Comparison of ENCODE assay signal across 8 cellular contexts in the genomic region with DNA sequence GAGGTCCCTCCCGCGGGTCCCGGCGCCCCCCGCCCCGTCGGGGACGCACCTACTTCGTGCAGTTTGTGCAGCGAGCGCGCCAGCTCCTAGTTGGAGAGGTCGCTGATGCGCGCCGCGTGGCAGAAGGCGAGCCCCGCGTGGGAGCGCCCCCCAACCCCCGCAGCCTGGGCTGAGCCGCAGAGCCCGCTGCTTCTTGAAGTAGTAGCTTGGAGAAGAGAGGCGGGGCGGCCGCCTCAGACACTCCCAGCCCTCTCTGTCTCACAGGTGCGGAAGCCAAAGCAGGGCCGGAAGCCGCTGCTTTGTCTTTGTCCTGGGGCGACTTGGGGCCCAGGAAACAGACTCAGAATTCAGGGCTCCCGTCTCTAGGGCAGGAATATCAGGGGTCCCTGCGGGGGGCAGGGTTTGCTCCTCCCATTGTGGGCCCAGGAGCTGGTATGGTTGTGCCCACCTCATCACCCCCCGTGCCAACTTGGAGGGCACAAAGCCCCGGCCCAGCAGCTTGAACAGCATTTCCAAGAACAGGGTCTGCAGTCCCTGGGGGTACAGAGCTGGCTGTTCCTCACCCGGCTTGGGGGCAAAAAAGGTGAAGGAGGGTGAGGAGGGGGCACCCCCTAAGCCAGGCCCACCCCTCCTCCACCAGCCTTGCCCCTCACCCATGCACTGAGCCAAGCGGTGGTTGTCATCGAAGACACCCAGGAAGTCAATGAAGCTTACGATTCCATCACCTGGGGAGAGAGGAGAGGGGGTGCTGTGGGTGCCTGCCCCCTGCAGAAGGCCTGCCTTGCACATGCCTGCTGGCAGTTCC. TPM values are rescaled to one million over a fixed set of nuclear protein-coding genes. Genes with fewer than 3 reads are reported as not detected.
DNase-seq lines count a peak whose midpoint lies in the region; ATAC-seq and TF ChIP-seq lines count a peak whose summit lies in the region.

No MANE protein-coding gene starts in this region.

- H3K9me3 ChIP-seq in right atrium auricular region = no peaks in the 10 kb centered on the region
- no peaks in the 10 kb centered on the region for H3K9me3 ChIP-seq in spleen

- H3K27ac ChIP-seq in right atrium auricular region (peak overlapping the region; percentile 62 to 70), spleen (peak overlapping the region; percentile 82 to 94 (median 88))

- peaks cover 0 to 22% of the 10 kb centered on the region in 2 donors for H3K4me1 ChIP-seq in right atrium auricular region
- peaks cover 15 to 80% (median 36%) of the 10 kb centered on the region in 6 donors for H3K4me1 ChIP-seq in spleen

- peak in 1 of 3 donors; percentile 15 for TF ChIP-seq POLR2A in spleen (IDR thresholded peaks at IDR 0.05)

- H3K36me3 ChIP-seq in right atrium auricular region (peaks cover 4% of the 10 kb centered on the region), spleen (peaks cover 0 to 57% (median 35%) of the 10 kb centered on the region in 6 donors)

- no peaks in the 10 kb centered on the region for H3K27me3 ChIP-seq in right atrium auricular region
- H3K27me3 ChIP-seq in spleen (replicated peaks in 1 of 7) = peaks cover 0 to 6% (median 0%) of the 10 kb centered on the region in 7 donors

- intact Hi-C loops in spleen (cut with DNase I; ENCODE audit: low total_unique reads) = no loop called here

- peak overlapping the region; percentile 39 to 61 for H3K4me3 ChIP-seq in right atrium auricular region
- peak overlapping the region; percentile 25 to 94 (median 66) for H3K4me3 ChIP-seq in spleen

- 7 to 41% (median 11%) methylated on average over 6 to 39 of the region's 39 CpGs for WGBS in spleen, 5 donors

- DNase-seq in NCI-H524 (lab: John Stamatoyannopoulos, UW) (peak; percentile 64 to 74), NCI-H524 treated with DMSO at 0.1 percent for 48 hours (lab: John Stamatoyannopoulos, UW) (no peak), OCI-M1 (lab: John Stamatoyannopoulos, UW) (peak; percentile 32), right atrium auricular region (ENCODE audit: low spot score) (no peak), spleen (peak; percentile 96), SHP77 treated with DMSO at 0.1 percent for 48 hours (lab: John Stamatoyannopoulos, UW) (no peak)
- DNase-seq in activated naive CD4-positive, alpha-beta T cell treated with Interleukin-2 at 50 U/mL for 16 hours = peak; percentile 80

- peak; percentile 39 for ATAC-seq in HG03103 (IDR thresholded peaks at IDR 0.05; ENCODE audit: low read depth, unreplicated experiment)

- TF ChIP-seq CTCF in right atrium auricular region (IDR thresholded peaks at IDR 0.05) = no peak
- TF ChIP-seq CTCF in spleen (IDR thresholded peaks at IDR 0.05 in 8 of 11, conservative IDR thresholded peaks at IDR 0.05 in 3 of 11) = peak in 1 of 11 experiments; percentile 3

RNA-seq across cellular contexts. Expression of a gene that starts 13.6 kb away (rescaled TPM):
- total RNA-seq in right atrium auricular region (not detected), spleen (under 1 TPM in 1 of 7 donors, not detected in 6; 0.17 TPM)
- under 1 TPM in 2 of 3 donors, not detected in 1; 0.08 to 0.09 TPM for polyA plus RNA-seq in spleen

RNA-seq across cellular contexts. Expression of a gene that starts 26.6 kb away (rescaled TPM):
- total RNA-seq in right atrium auricular region = 10 to 100 TPM in 1 of 2 donors, 1 to 10 TPM in 1; 7.6 to 13.6 TPM
- 100 to 1,000 TPM; 113 to 281 (median 190) TPM for total RNA-seq in spleen
- polyA plus RNA-seq in spleen = 10 to 100 TPM; 40.8 to 71.8 (median 62.8) TPM

Comparison
In these comparisons a context has a peak if more than half of its experiments do, and no peak if none do; other contexts are left out.
1. DNase-seq: peak in NCI-H524 (2 of 2), OCI-M1 (single experiment), activated naive CD4-positive, alpha-beta T cell treated with Interleukin-2 at 50 U/mL for 16 hours (single experiment) and spleen (single experiment); none in NCI-H524 treated with DMSO at 0.1 percent for 48 hours (single experiment), right atrium auricular region (single experiment) and SHP77 treated with DMSO at 0.1 percent for 48 hours (single experiment).
2. RNA of a gene that starts 26.6 kb away (total RNA-seq): 113 to 281 TPM in spleen; 7.6 to 13.6 TPM in right atrium auricular region; every median in the first group is over 4 times any median in the second.